9 cellular contexts compared by ENCODE assay signal in genomic region chr1:16026723-16027484, GRCh38. TPM values are rescaled to one million over a fixed set of nuclear protein-coding genes. Genes with fewer than 3 reads are reported as not detected.
DNase-seq lines count a peak whose midpoint lies in the region; ATAC-seq, FAIRE-seq and TF ChIP-seq lines count a peak whose summit lies in the region.
"Had no signal": no experiment of that assay in that cellular context is flagged by ENCODE, and none has a peak within 500 bp of the region (broad histone marks: within the 10 kb centered on the region; RNA-seq: fewer than 3 reads in every experiment).

No MANE protein-coding gene starts in this region.

- POLR2A ChIA-PET in AG04449 (lab: Yijun Ruan, JAX), result no interaction called here
- POLR2A ChIA-PET in naive thymus-derived CD4-positive, alpha-beta T cell (lab: Charles Lee), result no interaction called here

- CTCF ChIA-PET in AG04449 (lab: Yijun Ruan, JAX), result interaction anchor here (0.8 to 1.7 kb wide), 3 partner anchors 9 to 235 kb away, joined by 3 to 5 read pairs (median 5); partner anchors contain the start of gene HSPB7
- CTCF ChIA-PET in naive thymus-derived CD4-positive, alpha-beta T cell (lab: Charles Lee), result no interaction called here

- no peaks in the 10 kb centered on the region for H3K4me1 ChIP-seq in astrocyte (ENCODE audit: insufficient read depth, low read length)
- H3K4me1 ChIP-seq in naive thymus-derived CD4-positive, alpha-beta T cell (ENCODE audit: control insufficient read depth in 2 of 2, insufficient read depth in 2 of 2, low read length in 2 of 2), result no peaks in the 10 kb centered on the region
- H3K4me1 ChIP-seq in testis, result peaks cover 7% of the 10 kb centered on the region

- ATAC-seq in naive thymus-derived CD4-positive, alpha-beta T cell, result peak; percentile 74
- ATAC-seq in HG03280 (IDR thresholded peaks at IDR 0.05; ENCODE audit: unreplicated experiment) (no peak), GM19324 (IDR thresholded peaks at IDR 0.05; ENCODE audit: low FRiP score, unreplicated experiment) (no peak)

- no peak for DNase-seq in AG04449 (ENCODE audit: low read depth, low spot score)
- DNase-seq in NAMALWA (ENCODE audit: low spot score), result peak; percentile 83
- no peak for DNase-seq in astrocyte (ENCODE audit: low read depth)
- peak; percentile 8 to 49 (median 36) for DNase-seq in naive thymus-derived CD4-positive, alpha-beta T cell
- DNase-seq in KBM-7, result no peak
- no peak for DNase-seq in testis

- H2AFZ ChIP-seq in astrocyte (ENCODE audit: low read depth, low read length), result peak overlapping the region; percentile 47

- H4K20me1 ChIP-seq in astrocyte (ENCODE audit: insufficient read depth, low read length), result no peaks in the 10 kb centered on the region

- H3K27ac ChIP-seq in astrocyte (ENCODE audit: low read depth, low read length) (no peak overlapping the region), testis (no peak overlapping the region)
- H3K27ac ChIP-seq in naive thymus-derived CD4-positive, alpha-beta T cell (ENCODE audit: low read depth, low read length), result no peak overlapping the region

- H3K9me3 ChIP-seq in astrocyte (ENCODE audit: insufficient read depth, low read depth, low read length) (no peaks in the 10 kb centered on the region), testis (no peaks in the 10 kb centered on the region)
- no peaks in the 10 kb centered on the region for H3K9me3 ChIP-seq in naive thymus-derived CD4-positive, alpha-beta T cell (ENCODE audit: control insufficient read depth in 2 of 3, low read length in 3 of 3)

- H3K27ac Mint-ChIP-seq in astrocyte (ENCODE audit: unreplicated experiment), result no peak overlapping the region
- H3K27ac Mint-ChIP-seq in naive thymus-derived CD4-positive, alpha-beta T cell, result no peak overlapping the region

- no peaks in the 10 kb centered on the region for H3K36me3 Mint-ChIP-seq in astrocyte (ENCODE audit: low read depth, unreplicated experiment)
- H3K36me3 Mint-ChIP-seq in naive thymus-derived CD4-positive, alpha-beta T cell, result no peaks in the 10 kb centered on the region

- FAIRE-seq in astrocyte (lab: Jason Lieb, UNC), result no peak
- FAIRE-seq: endometrium had no signal

- in situ Hi-C loops in KBM-7 (cut with MboI; ENCODE audit: low pct_unique_long_range_greater_than_20kb, low sequenced_read_pairs), result no loop called here

- TF ChIP-seq CTCF in AG04449 (IDR thresholded peaks at IDR 0.05; ENCODE audit: insufficient read depth, low read length, missing control alignments) (no peak), astrocyte (IDR thresholded peaks at IDR 0.05; ENCODE audit: insufficient read depth, low read depth, low read length) (no peak), testis (IDR thresholded peaks at IDR 0.05) (no peak)

- H3K4me3 ChIP-seq in AG04449 (ENCODE audit: low read depth, low read length), result peak overlapping the region; percentile 10
- no peak overlapping the region for H3K4me3 ChIP-seq in astrocyte (ENCODE audit: insufficient read depth, low read depth, low read length)
- no peak overlapping the region for H3K4me3 ChIP-seq in naive thymus-derived CD4-positive, alpha-beta T cell (ENCODE audit: low read length)
- H3K4me3 ChIP-seq in testis, result peak overlapping the region in 1 of 2 donors; percentile 39

- no peak for TF ChIP-seq POLR2A in testis (IDR thresholded peaks at IDR 0.05)

- WGBS in testis, 2 donors, result 24 to 31% methylated on average over 16 to 31 of the region's 33 CpGs

- peak overlapping the region; percentile 74 for H3K4me2 ChIP-seq in astrocyte (ENCODE audit: low read length)

- peaks cover 31% of the 10 kb centered on the region for H3K27me3 Mint-ChIP-seq in astrocyte (ENCODE audit: low read depth, unreplicated experiment)
- H3K27me3 Mint-ChIP-seq in naive thymus-derived CD4-positive, alpha-beta T cell, result peaks cover 6 to 24% (median 11%) of the 10 kb centered on the region in 5 donors

- H3K9me3 Mint-ChIP-seq in astrocyte (ENCODE audit: unreplicated experiment), result no peaks in the 10 kb centered on the region
- no peaks in the 10 kb centered on the region for H3K9me3 Mint-ChIP-seq in naive thymus-derived CD4-positive, alpha-beta T cell

- H3K9ac ChIP-seq in astrocyte (ENCODE audit: low read length), result no peak overlapping the region

- intact Hi-C loops in naive thymus-derived CD4-positive, alpha-beta T cell (cut with micrococcal nuclease), result no loop called here
- intact Hi-C loops in testis (cut with DNase I; ENCODE audit: low total_unique reads), result no loop called here

- no peaks in the 10 kb centered on the region for H3K36me3 ChIP-seq in astrocyte (ENCODE audit: insufficient read depth, low read length)
- no peaks in the 10 kb centered on the region for H3K36me3 ChIP-seq in naive thymus-derived CD4-positive, alpha-beta T cell (ENCODE audit: control insufficient read depth in 2 of 3, insufficient read depth in 3 of 3, low read length in 3 of 3)
- no peaks in the 10 kb centered on the region for H3K36me3 ChIP-seq in testis (ENCODE audit: low read depth, missing control alignments)

- no peaks in the 10 kb centered on the region for H3K4me1 Mint-ChIP-seq in astrocyte (ENCODE audit: low read depth, unreplicated experiment)
- peaks cover 0 to 12% (median 0%) of the 10 kb centered on the region in 7 donors for H3K4me1 Mint-ChIP-seq in naive thymus-derived CD4-positive, alpha-beta T cell

- no peaks in the 10 kb centered on the region for H3K27me3 ChIP-seq in astrocyte (ENCODE audit: insufficient read depth, low read length)
- H3K27me3 ChIP-seq in naive thymus-derived CD4-positive, alpha-beta T cell (ENCODE audit: control insufficient read depth in 2 of 2, insufficient read depth in 2 of 2, low read length in 2 of 2), result no peaks in the 10 kb centered on the region
- no peaks in the 10 kb centered on the region for H3K27me3 ChIP-seq in testis

- no peaks in the 10 kb centered on the region for H3K79me2 ChIP-seq in astrocyte (ENCODE audit: insufficient read depth, low read length)

- no peak overlapping the region for H3K4me3 Mint-ChIP-seq in astrocyte (ENCODE audit: unreplicated experiment)
- H3K4me3 Mint-ChIP-seq in naive thymus-derived CD4-positive, alpha-beta T cell, result peak overlapping the region in 6 of 10 donors; percentile 25 to 73 (median 44)

RNA-seq across cellular contexts. Expression of gene CLCNKA, which starts 5.1 kb away (rescaled TPM):
- total RNA-seq in astrocyte (0.16 TPM in 1 of 2 replicates, not detected in the other), testis (1 to 10 TPM; 6.5 to 6.9 TPM)
- total RNA-seq in naive thymus-derived CD4-positive, alpha-beta T cell, result not detected
- polyA plus RNA-seq in naive thymus-derived CD4-positive, alpha-beta T cell, result not detected
- 9.9 TPM for polyA plus RNA-seq in testis (ENCODE audit: insufficient read depth, low read depth, low replicate concordance)

RNA-seq across cellular contexts. Expression of gene HSPB7, which starts 9.1 kb away (rescaled TPM):
- total RNA-seq in astrocyte, result 0.45 and 0.55 TPM in 2 replicates
- not detected for total RNA-seq in naive thymus-derived CD4-positive, alpha-beta T cell
- polyA plus RNA-seq in naive thymus-derived CD4-positive, alpha-beta T cell, result not detected
- 10 to 100 TPM in 1 of 2 donors, 1 to 10 TPM in 1; 9.0 to 11.7 TPM for total RNA-seq in testis
- 31.2 TPM for polyA plus RNA-seq in testis (ENCODE audit: insufficient read depth, low read depth, low replicate concordance)

RNA-seq across cellular contexts. Expression of gene CLCNKB, which starts 16.7 kb away (rescaled TPM):
- 0.36 and 0.64 TPM in 2 replicates for total RNA-seq in astrocyte
- not detected for total RNA-seq in naive thymus-derived CD4-positive, alpha-beta T cell
- not detected for polyA plus RNA-seq in naive thymus-derived CD4-positive, alpha-beta T cell
- total RNA-seq in testis, result 1 to 10 TPM; 3.7 to 4.2 TPM
- polyA plus RNA-seq in testis (ENCODE audit: insufficient read depth, low read depth, low replicate concordance), result 2.3 TPM

RNA-seq across cellular contexts. Expression of gene SRARP, which starts 22.9 kb away (rescaled TPM):
- total RNA-seq in astrocyte (not detected in 2 replicates), testis (under 1 TPM in 1 of 2 donors, not detected in 1; 0.16 TPM)
- total RNA-seq in naive thymus-derived CD4-positive, alpha-beta T cell, result not detected
- polyA plus RNA-seq in naive thymus-derived CD4-positive, alpha-beta T cell, result not detected
- not detected for polyA plus RNA-seq in testis (ENCODE audit: insufficient read depth, low read depth, low replicate concordance)

RNA-seq across cellular contexts. Expression of gene FAM131C, which starts 46.5 kb away (rescaled TPM):
- 0.11 and 0.38 TPM in 2 replicates for total RNA-seq in astrocyte
- total RNA-seq in naive thymus-derived CD4-positive, alpha-beta T cell, result 1 to 10 TPM in 1 of 5 experiments, not detected in 4; 1.3 TPM
- polyA plus RNA-seq in naive thymus-derived CD4-positive, alpha-beta T cell, result not detected
- total RNA-seq in testis, result 1 to 10 TPM in 1 of 2 donors, under 1 TPM in 1; 0.87 to 1.2 TPM
- polyA plus RNA-seq in testis (ENCODE audit: insufficient read depth, low read depth, low replicate concordance), result 0.42 TPM

Comparison
In these comparisons a context has a peak if more than half of its experiments do, and no peak if none do; other contexts are left out.
1. DNase-seq: peak in NAMALWA (single experiment) and naive thymus-derived CD4-positive, alpha-beta T cell (9 of 9); none in AG04449 (single experiment), astrocyte (single experiment), KBM-7 (single experiment) and testis (single experiment).